Comparison of ENCODE assay signal across 8 cellular contexts in the genomic region with DNA sequence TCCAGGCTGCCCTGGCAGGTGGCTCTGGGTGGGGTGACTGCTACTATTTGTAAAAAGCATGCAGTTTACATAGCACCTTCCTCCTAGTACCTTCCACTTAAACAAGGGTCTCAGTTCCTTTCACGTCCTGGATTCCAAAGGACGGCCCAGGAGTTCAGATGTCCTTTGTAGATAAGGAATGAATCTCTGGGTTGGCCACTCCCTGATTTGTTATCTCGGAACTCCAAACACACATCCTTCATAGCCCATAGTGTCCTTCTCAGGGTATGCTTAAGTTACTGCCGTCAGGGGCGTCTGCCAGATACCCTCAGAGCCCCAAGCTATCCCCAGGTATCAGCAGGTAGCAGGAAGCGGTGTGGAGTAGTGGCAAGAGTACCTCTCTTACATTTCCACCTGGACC.
"Had no signal": no experiment of that assay in that cellular context is flagged by ENCODE, and none has a peak within 500 bp of the region (broad histone marks: within the 10 kb centered on the region; RNA-seq: fewer than 3 reads in every experiment).

No MANE protein-coding gene starts in this region.

- H3K4me3 ChIP-seq: GM23338 had no signal

- DNase-seq: H9, HCEC 1CT, IMR-90, KBM-7 had no signal

- FAIRE-seq: H1, H54, HTR-8/SVneo had no signal

- H3K4me2 ChIP-seq: GM23338 had no signal

- ATAC-seq: GM23338 had no signal

- H3K27ac Mint-ChIP-seq: GM23338 had no signal

- H3K4me3 Mint-ChIP-seq: GM23338, H9 had no signal

- H2AFZ ChIP-seq: GM23338 had no signal

- H3K9me3 Mint-ChIP-seq: GM23338, H9 had no signal
